In genomic region chr5:166768536-166768935, GRCh38 we compare ENCODE assay signal across 23 cellular contexts.
"Had no signal": no experiment of that assay in that cellular context is flagged by ENCODE, and none has a peak within 500 bp of the region (broad histone marks: within the 10 kb centered on the region; RNA-seq: fewer than 3 reads in every experiment).

No MANE protein-coding gene starts in this region.

- H3K9me3 ChIP-seq: adrenal gland, tibial artery, uterus had no signal

- H3K27me3 ChIP-seq: adrenal gland, sigmoid colon, tibial artery, uterus had no signal

- H3K36me3 Mint-ChIP-seq: naive thymus-derived CD8-positive, alpha-beta T cell had no signal

- H3K4me3 ChIP-seq: adrenal gland, dorsolateral prefrontal cortex, sigmoid colon, tibial artery, uterus had no signal

- H3K27me3 Mint-ChIP-seq: activated CD4-positive, alpha-beta T cell treated with anti-CD3 and anti-CD28 coated beads for 36 hours; naive thymus-derived CD8-positive, alpha-beta T cell had no signal

- H3K27ac Mint-ChIP-seq: activated CD4-positive, alpha-beta T cell treated with anti-CD3 and anti-CD28 coated beads for 36 hours; activated naive CD4-positive, alpha-beta T cell treated with anti-CD3 and anti-CD28 coated beads, Interleukin-2, amount 50 U/mL, for 72 hours; activated T-helper 1 cell treated with anti-CD3 and anti-CD28 coated beads, Interleukin-12 subunit alpha, Interleukin-12 subunit beta, Interleukin-2, Interleukin-4 antibody, amounts not matched to agents 30 ng/mL and 10 ng/mL and 1 ng/mL, durations not matched to agents 14 hours and 24 hours and 36 hours; endodermal cell; naive thymus-derived CD8-positive, alpha-beta T cell; T-helper 2 cell treated with Interferon-gamma antibody and Interleukin-4, amounts not matched to agents 5 μg/mL and 100 μg/mL, for 36 hours; WTC11 had no signal

- ATAC-seq: activated CD4-positive, alpha-beta T cell treated with anti-CD3 and anti-CD28 coated beads for 36 hours; activated naive CD4-positive, alpha-beta T cell treated with anti-CD3 and anti-CD28 coated beads, Interleukin-2, amount 50 U/mL, for 72 hours; naive thymus-derived CD8-positive, alpha-beta T cell; WTC11 had no signal

- H3K4me1 Mint-ChIP-seq: activated CD4-positive, alpha-beta T cell treated with anti-CD3 and anti-CD28 coated beads for 36 hours; endodermal cell; naive thymus-derived CD8-positive, alpha-beta T cell had no signal

- H3K4me3 Mint-ChIP-seq: activated CD4-positive, alpha-beta T cell treated with anti-CD3 and anti-CD28 coated beads for 36 hours; activated T-helper 1 cell treated with anti-CD3 and anti-CD28 coated beads, Interleukin-12 subunit alpha, Interleukin-12 subunit beta, Interleukin-2, Interleukin-4 antibody, amounts not matched to agents 30 ng/mL and 10 ng/mL and 1 ng/mL, durations not matched to agents 14 hours and 24 hours and 36 hours; endodermal cell; naive thymus-derived CD8-positive, alpha-beta T cell; T-helper 2 cell treated with Interferon-gamma antibody and Interleukin-4, amounts not matched to agents 5 μg/mL and 100 μg/mL, for 36 hours; WTC11 had no signal

- DNase-seq: activated CD4-positive, alpha-beta T cell treated with anti-CD3 and anti-CD28 coated beads for 36 hours; activated CD4-positive, alpha-beta T cell treated with anti-CD3 and anti-CD28 coated beads, Interleukin-2, amount 50 U/mL, for 48 hours; activated gamma-delta T cell treated with Interleukin-2 at 50 U/mL for 16 hours; activated T-cell treated with anti-CD3 and anti-CD28 coated beads for 4 hours; adrenal gland; caudate nucleus; dorsolateral prefrontal cortex; endodermal cell; mesendoderm; naive thymus-derived CD8-positive, alpha-beta T cell; sigmoid colon; stimulated activated CD4-positive, alpha-beta T cell treated with anti-CD3 and anti-CD28 coated beads, Interleukin-12 subunit alpha, Interleukin-12 subunit beta, amount 100 ng/mL, for 4 hours; stimulated activated CD4-positive, alpha-beta T cell treated with anti-CD3 and anti-CD28 coated beads, Interleukin-1b, Interleukin-23, amount 100 ng/mL, for 48 hours; stimulated activated CD8-positive, alpha-beta memory T cell treated with anti-CD3 and anti-CD28 coated beads, Interleukin-4, amount 100 ng/mL, for 48 hours; stimulated activated naive CD4-positive, alpha-beta T cell treated with Interleukin-2 at 50 U/mL for 16 hours; substantia nigra; tibial artery; uterus had no signal

- H3K27ac ChIP-seq: adrenal gland, dorsolateral prefrontal cortex, parathyroid adenoma, sigmoid colon, tibial artery, uterus had no signal
